In the genomic region with DNA sequence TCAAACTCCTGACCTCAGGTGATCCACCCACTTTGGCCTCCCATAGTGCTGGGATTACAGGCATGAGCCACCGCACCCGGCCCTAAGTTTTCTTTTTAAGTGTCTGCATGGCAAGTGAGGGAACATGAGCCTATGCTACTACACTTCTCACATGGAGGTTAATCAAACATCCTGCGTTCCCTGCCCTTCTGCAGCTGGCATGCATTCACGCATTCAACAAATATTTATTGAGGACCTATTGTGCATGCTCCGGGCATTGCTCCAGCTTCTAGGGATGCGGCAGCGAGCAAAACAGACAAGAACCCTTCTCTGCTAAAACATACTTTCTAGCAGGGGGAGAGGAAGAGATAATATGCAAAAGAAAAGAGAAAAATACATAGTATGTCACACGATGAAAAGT, we compare ENCODE assay signal across 1 cellular context.
TF ChIP-seq lines count a peak whose summit lies in the region.

No MANE protein-coding gene starts in this region.

TF ChIP-seq in IMR-90, 13 proteins besides CTCF, POLR2A, EP300 and RAD21:
- no peak for TF ChIP-seq FOS (IDR thresholded peaks at IDR 0.05; ENCODE audit: low read depth, low read length)
- TF ChIP-seq MAFK (IDR thresholded peaks at IDR 0.05; ENCODE audit: low read depth, low read length) = no peak
- TF ChIP-seq NFE2L2 (IDR thresholded peaks at IDR 0.05; ENCODE audit: low read depth, low read length) = no peak
- TF ChIP-seq RCOR1 (IDR thresholded peaks at IDR 0.05; ENCODE audit: insufficient replicate concordance, low read length) = no peak
- TF ChIP-seq SMC3 (IDR thresholded peaks at IDR 0.05; ENCODE audit: low read depth, low read length) = no peak
- TF ChIP-seq BHLHE40 (IDR thresholded peaks at IDR 0.05; ENCODE audit: low read depth, low read length) = no peak
- no peak for TF ChIP-seq MAZ (IDR thresholded peaks at IDR 0.05; ENCODE audit: borderline replicate concordance, low read depth, low read length)
- TF ChIP-seq MXI1 (IDR thresholded peaks at IDR 0.05; ENCODE audit: borderline replicate concordance, low read depth, low read length) = no peak
- TF ChIP-seq, protein P1, sequence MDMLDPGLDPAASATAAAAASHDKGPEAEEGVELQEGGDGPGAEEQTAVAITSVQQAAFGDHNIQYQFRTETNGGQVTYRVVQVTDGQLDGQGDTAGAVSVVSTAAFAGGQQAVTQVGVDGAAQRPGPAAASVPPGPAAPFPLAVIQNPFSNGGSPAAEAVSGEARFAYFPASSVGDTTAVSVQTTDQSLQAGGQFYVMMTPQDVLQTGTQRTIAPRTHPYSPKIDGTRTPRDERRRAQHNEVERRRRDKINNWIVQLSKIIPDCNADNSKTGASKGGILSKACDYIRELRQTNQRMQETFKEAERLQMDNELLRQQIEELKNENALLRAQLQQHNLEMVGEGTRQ (IDR thresholded peaks at IDR 0.05; ENCODE audit: low read depth, low read length) = no peak
- TF ChIP-seq CEBPB (IDR thresholded peaks at IDR 0.05; ENCODE audit: low read depth, low read length) = no peak
- TF ChIP-seq RFX5 (IDR thresholded peaks at IDR 0.05; ENCODE audit: low read depth, low read length) = no peak
- no peak for TF ChIP-seq CHD1 (IDR thresholded peaks at IDR 0.05; ENCODE audit: low read depth, low read length)
- TF ChIP-seq, protein P2, sequence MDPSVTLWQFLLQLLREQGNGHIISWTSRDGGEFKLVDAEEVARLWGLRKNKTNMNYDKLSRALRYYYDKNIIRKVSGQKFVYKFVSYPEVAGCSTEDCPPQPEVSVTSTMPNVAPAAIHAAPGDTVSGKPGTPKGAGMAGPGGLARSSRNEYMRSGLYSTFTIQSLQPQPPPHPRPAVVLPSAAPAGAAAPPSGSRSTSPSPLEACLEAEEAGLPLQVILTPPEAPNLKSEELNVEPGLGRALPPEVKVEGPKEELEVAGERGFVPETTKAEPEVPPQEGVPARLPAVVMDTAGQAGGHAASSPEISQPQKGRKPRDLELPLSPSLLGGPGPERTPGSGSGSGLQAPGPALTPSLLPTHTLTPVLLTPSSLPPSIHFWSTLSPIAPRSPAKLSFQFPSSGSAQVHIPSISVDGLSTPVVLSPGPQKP (IDR thresholded peaks at IDR 0.05; ENCODE audit: borderline replicate concordance, low read depth, low read length) = no peak
